In the genomic region with DNA sequence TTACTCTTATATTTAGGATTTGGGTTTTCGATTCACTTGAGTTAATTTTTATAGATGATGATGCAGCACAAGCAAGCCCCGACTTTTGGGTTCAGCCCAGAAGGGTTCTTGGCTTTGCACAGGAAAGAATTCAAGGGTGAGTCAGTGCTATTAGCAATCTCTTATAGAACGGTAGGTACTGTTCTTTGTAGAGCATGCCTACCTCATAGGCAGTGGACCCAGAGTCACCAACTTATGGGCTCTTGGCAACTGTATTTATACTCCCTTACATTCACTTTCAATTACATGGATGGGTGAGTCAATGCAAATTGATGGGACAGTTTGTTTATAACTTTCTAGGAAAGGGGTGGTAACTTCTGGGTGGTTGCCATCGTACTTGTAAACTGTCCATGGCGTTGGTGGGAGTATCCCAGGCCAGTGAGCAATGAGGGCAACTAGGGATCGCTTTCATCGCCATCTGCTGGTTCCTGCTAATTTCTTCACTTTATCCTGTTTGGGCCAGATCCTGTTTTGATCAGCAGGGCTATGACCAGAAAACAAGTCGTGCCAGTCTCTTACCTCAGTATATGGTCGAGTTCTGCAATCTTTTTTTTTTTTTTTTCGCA, we compare ENCODE assay signal across 8 cellular contexts.
A peak's percentile ranks its signal among the peaks of the same experiment; 100 is the strongest.
DNase-seq lines count a peak whose midpoint lies in the region; ATAC-seq and TF ChIP-seq lines count a peak whose summit lies in the region.

No MANE protein-coding gene starts in this region.

- H3K9ac ChIP-seq in mesenchymal stem cell (ENCODE audit: low read length): peak overlapping the region; percentile 66

- H4K91ac ChIP-seq in mesenchymal stem cell (ENCODE audit: low read length): no peak overlapping the region

- H3K9me3 Mint-ChIP-seq in WTC11: peaks cover 64% of the 10 kb centered on the region
- peaks cover 4 to 12% of the 10 kb centered on the region in 2 donors for H3K9me3 Mint-ChIP-seq in natural killer cell

- WGBS in mesenchymal stem cell: 45% methylated on average over 8 of the region's 10 CpGs
- WGBS in testis, 2 donors: 69 to 71% methylated on average over 10 of the region's 10 CpGs

- H3K9me3 ChIP-seq in mesenchymal stem cell (ENCODE audit: control insufficient read depth, low read length) (no peaks in the 10 kb centered on the region), testis (no peaks in the 10 kb centered on the region)

- no peak overlapping the region for H3K27ac Mint-ChIP-seq in WTC11
- H3K27ac Mint-ChIP-seq in natural killer cell: no peak overlapping the region

- no peak overlapping the region for H3K18ac ChIP-seq in mesenchymal stem cell (ENCODE audit: low read depth in 1 of 2, low read length in 2 of 2)

- peaks cover 21% of the 10 kb centered on the region for H3K36me3 Mint-ChIP-seq in WTC11
- no peaks in the 10 kb centered on the region for H3K36me3 Mint-ChIP-seq in natural killer cell

- CTCF ChIA-PET in WTC11 (lab: Charles Lee): no interaction called here

- no peak overlapping the region for H2AK5ac ChIP-seq in mesenchymal stem cell (ENCODE audit: low read length, severe bottlenecking)

- intact Hi-C loops in testis (cut with DNase I; ENCODE audit: low total_unique reads) (no loop called here), natural killer cell (cut with micrococcal nuclease) (no loop called here)

- DNase-seq in HT1080 (ENCODE audit: low read depth) (peak; percentile 60), WTC11 (ENCODE audit: low spot score) (peak; percentile 21), mesenchymal stem cell (peak; percentile 90), NCI-H2081 treated with DMSO at 0.1 percent for 48 hours (lab: John Stamatoyannopoulos, UW) (no peak), testis (no peak), natural killer cell (no peak)
- DNase-seq in stimulated activated CD8-positive, alpha-beta memory T cell treated with anti-CD3 and anti-CD28 coated beads, Interleukin-4, amount 100 ng/mL, for 48 hours: no peak

- H3K4me1 Mint-ChIP-seq in WTC11: no peaks in the 10 kb centered on the region
- H3K4me1 Mint-ChIP-seq in natural killer cell: no peaks in the 10 kb centered on the region

- H3K36me3 ChIP-seq in mesenchymal stem cell (ENCODE audit: control insufficient read depth in 1 of 2, insufficient read depth in 2 of 2, low read depth in 1 of 2, low read length in 2 of 2) (no peaks in the 10 kb centered on the region), testis (ENCODE audit: low read depth, missing control alignments) (no peaks in the 10 kb centered on the region)

- no peak overlapping the region for H3K14ac ChIP-seq in mesenchymal stem cell (ENCODE audit: low read length in 2 of 2)

- no peaks in the 10 kb centered on the region; the same call in 1 of the 2 replicates for H3K27me3 Mint-ChIP-seq in WTC11 (ENCODE audit: low read depth)
- H3K27me3 Mint-ChIP-seq in natural killer cell (ENCODE audit: low read depth in 2 of 2): no peaks in the 10 kb centered on the region

- H2AFZ ChIP-seq in mesenchymal stem cell (ENCODE audit: low read depth, low read length): no peak overlapping the region

- POLR2A ChIA-PET in WTC11 (lab: Charles Lee): no interaction called here

- H3K79me1 ChIP-seq in mesenchymal stem cell (replicated peaks; ENCODE audit: low read length, poor library complexity, severe bottlenecking): no peaks in the 10 kb centered on the region

- H3K27ac ChIP-seq in mesenchymal stem cell (ENCODE audit: low read length, poor library complexity, severe bottlenecking) (no peak overlapping the region), testis (no peak overlapping the region)

- H3K4me3 ChIP-seq in mesenchymal stem cell (ENCODE audit: insufficient read depth in 1 of 2, low read depth in 1 of 2, low read length in 2 of 2): peak overlapping the region in 1 of 2 experiments; percentile 2
- H3K4me3 ChIP-seq in testis: no peak overlapping the region

- H4K8ac ChIP-seq in mesenchymal stem cell (ENCODE audit: low read length): no peak overlapping the region

- H3K27me3 ChIP-seq in mesenchymal stem cell (ENCODE audit: control insufficient read depth in 1 of 2, insufficient read depth in 1 of 2, low read length in 2 of 2): no peaks in the 10 kb centered on the region
- no peaks in the 10 kb centered on the region for H3K27me3 ChIP-seq in testis

- TF ChIP-seq CTCF in GM12872 (IDR thresholded peaks at IDR 0.05; ENCODE audit: insufficient read depth, low read depth, low read length) (peak; percentile 57; the same call in 2 of the 3 replicates), WTC11 (IDR thresholded peaks at IDR 0.05) (no peak), testis (IDR thresholded peaks at IDR 0.05) (no peak), natural killer cell (IDR thresholded peaks at IDR 0.05) (no peak)

- no peak overlapping the region for H3K4me2 ChIP-seq in mesenchymal stem cell (ENCODE audit: low read length, poor library complexity, severe bottlenecking)

- H3K23ac ChIP-seq in mesenchymal stem cell (ENCODE audit: low read length in 2 of 2): no peak overlapping the region

- no peak overlapping the region for H2BK15ac ChIP-seq in mesenchymal stem cell (ENCODE audit: low read depth, poor library complexity, severe bottlenecking)

- H3K4me1 ChIP-seq in mesenchymal stem cell (ENCODE audit: control insufficient read depth, insufficient read depth, low read depth, low read length) (no peaks in the 10 kb centered on the region), testis (no peaks in the 10 kb centered on the region)

- H3K4me3 Mint-ChIP-seq in WTC11 (no peak overlapping the region), natural killer cell (no peak overlapping the region)

- H2BK12ac ChIP-seq in mesenchymal stem cell (ENCODE audit: low read length in 2 of 2): no peak overlapping the region

- H3K4ac ChIP-seq in mesenchymal stem cell (ENCODE audit: low read depth in 1 of 2, low read length in 2 of 2): no peak overlapping the region

- ATAC-seq in WTC11 (peak; percentile 91), natural killer cell (no peak)

- no peak overlapping the region for H2BK5ac ChIP-seq in mesenchymal stem cell (ENCODE audit: low read depth, low read length, poor library complexity, severe bottlenecking)

- no peak for TF ChIP-seq POLR2A in testis (IDR thresholded peaks at IDR 0.05)

- no peak overlapping the region for H2BK120ac ChIP-seq in mesenchymal stem cell (ENCODE audit: low read depth, low read length)

TF ChIP-seq in WTC11, 78 proteins besides CTCF, POLR2A, EP300 and RAD21:
- TF ChIP-seq, protein P1, sequence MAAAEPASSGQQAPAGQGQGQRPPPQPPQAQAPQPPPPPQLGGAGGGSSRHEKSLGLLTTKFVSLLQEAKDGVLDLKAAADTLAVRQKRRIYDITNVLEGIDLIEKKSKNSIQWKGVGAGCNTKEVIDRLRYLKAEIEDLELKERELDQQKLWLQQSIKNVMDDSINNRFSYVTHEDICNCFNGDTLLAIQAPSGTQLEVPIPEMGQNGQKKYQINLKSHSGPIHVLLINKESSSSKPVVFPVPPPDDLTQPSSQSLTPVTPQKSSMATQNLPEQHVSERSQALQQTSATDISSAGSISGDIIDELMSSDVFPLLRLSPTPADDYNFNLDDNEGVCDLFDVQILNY (CRISPR knock-in tag; IDR thresholded peaks at IDR 0.05): no peak
- 0 out of 2 replicates have a peak, but pooled peaks have one; percentile 16 for TF ChIP-seq GABPB1 (CRISPR knock-in tag; IDR thresholded peaks at IDR 0.05)

Comparison
In these comparisons a context has a peak if more than half of its experiments do, and no peak if none do; other contexts are left out.
1. DNase-seq: peak in HT1080 (single experiment), WTC11 (single experiment) and mesenchymal stem cell (single experiment); none in NCI-H2081 treated with DMSO at 0.1 percent for 48 hours (single experiment), testis (single experiment), stimulated activated CD8-positive, alpha-beta memory T cell treated with anti-CD3 and anti-CD28 coated beads, Interleukin-4, amount 100 ng/mL, for 48 hours (single experiment) and natural killer cell (single experiment).